14 cellular contexts compared by ENCODE assay signal in the genomic region with DNA sequence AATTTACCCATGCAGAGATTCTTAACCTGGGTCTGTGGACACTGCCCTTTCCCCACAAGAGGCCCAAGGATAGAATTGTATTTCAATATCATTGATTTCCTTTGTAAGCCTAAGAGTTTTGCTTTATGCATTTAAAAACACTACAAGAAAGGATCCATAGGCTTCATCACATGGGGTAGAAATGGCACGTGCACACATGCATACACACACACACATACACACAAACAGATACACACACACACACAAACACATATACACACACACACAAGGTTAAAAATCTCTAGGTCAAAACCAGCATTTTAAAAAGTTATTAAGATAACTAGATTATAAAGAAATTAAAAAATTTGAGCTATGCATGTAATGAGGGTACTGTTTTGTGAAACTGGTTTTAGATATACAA. TPM values are rescaled to one million over a fixed set of nuclear protein-coding genes. Genes with fewer than 3 reads are reported as not detected.
DNase-seq lines count a peak whose midpoint lies in the region; ATAC-seq and TF ChIP-seq lines count a peak whose summit lies in the region.
"Had no signal": no experiment of that assay in that cellular context is flagged by ENCODE, and none has a peak within 500 bp of the region (broad histone marks: within the 10 kb centered on the region; RNA-seq: fewer than 3 reads in every experiment).

No MANE protein-coding gene starts in this region.

- no peaks in the 10 kb centered on the region for H3K27me3 ChIP-seq in neutrophil
- H3K27me3 ChIP-seq: left lung had no signal

- no peak overlapping the region for H3K4me3 ChIP-seq in neutrophil (ENCODE audit: low read depth in 1 of 2, low read length in 1 of 2)
- H3K4me3 ChIP-seq: left lung had no signal

- no peak for ATAC-seq in activated CD4-positive, alpha-beta T cell treated with anti-CD3 and anti-CD28 coated beads for 36 hours
- ATAC-seq: HCT116 had no signal

- no peaks in the 10 kb centered on the region for H3K9me3 ChIP-seq in neutrophil
- H3K9me3 ChIP-seq: left lung had no signal

- H3K9me3 Mint-ChIP-seq in activated CD4-positive, alpha-beta T cell treated with anti-CD3 and anti-CD28 coated beads for 36 hours (ENCODE audit: low read depth) = peaks cover 10% of the 10 kb centered on the region
- peaks cover 0 to 10% (median 3%) of the 10 kb centered on the region in 3 donors for H3K9me3 Mint-ChIP-seq in IgD-negative memory B cell
- H3K9me3 Mint-ChIP-seq in activated T-helper 2 cell treated with anti-CD3 and anti-CD28 coated beads, Interferon-gamma antibody, Interleukin-2, Interleukin-4, amounts not matched to agents 10 μg/mL and 5 μg/mL and 100 μg/mL, durations not matched to agents 14 hours and 24 hours and 36 hours = peaks cover 11% of the 10 kb centered on the region
- H3K9me3 Mint-ChIP-seq: brain had no signal

- TF ChIP-seq CTCF in neutrophil (IDR thresholded peaks at IDR 0.05) = no peak

- peaks cover 64 to 71% of the 10 kb centered on the region in 2 experiments for H3K4me1 ChIP-seq in neutrophil (ENCODE audit: control insufficient read depth in 1 of 2, insufficient read depth in 1 of 2, low read depth in 1 of 2, low read length in 1 of 2)

- H3K4me1 Mint-ChIP-seq in activated CD4-positive, alpha-beta T cell treated with anti-CD3 and anti-CD28 coated beads for 36 hours = peaks cover 71% of the 10 kb centered on the region
- H3K4me1 Mint-ChIP-seq in IgD-negative memory B cell = peaks cover 48 to 72% (median 66%) of the 10 kb centered on the region in 3 donors
- peaks cover 70% of the 10 kb centered on the region for H3K4me1 Mint-ChIP-seq in activated T-helper 2 cell treated with anti-CD3 and anti-CD28 coated beads, Interferon-gamma antibody, Interleukin-2, Interleukin-4, amounts not matched to agents 10 μg/mL and 5 μg/mL and 100 μg/mL, durations not matched to agents 14 hours and 24 hours and 36 hours (ENCODE audit: low read depth)

- DNase-seq in activated CD4-positive, alpha-beta T cell treated with anti-CD3 and anti-CD28 coated beads for 36 hours = no peak
- DNase-seq in activated CD4-positive, alpha-beta T cell treated with anti-CD3 and anti-CD28 coated beads, Interleukin-2, amount 50 U/mL, for 4 hours = no peak
- no peak for DNase-seq in activated T-helper 2 cell treated with anti-CD3 and anti-CD28 coated beads, Interferon-gamma antibody, Interleukin-2, Interleukin-4, amounts not matched to agents 10 μg/mL and 5 μg/mL and 100 μg/mL, durations not matched to agents 14 hours and 24 hours and 36 hours (ENCODE audit: low spot score)
- DNase-seq in SIG-M5 treated with dmso at 0.1 percent for 504 hours (lab: John Stamatoyannopoulos, UW; ENCODE audit: unreplicated experiment) (no peak), HEK293T (ENCODE audit: extremely low spot score) (no peak), NCI-H345 (lab: John Stamatoyannopoulos, UW) (no peak)
- DNase-seq: left lung, NCI-H446, WERI-Rb-1 had no signal

- intact Hi-C loops in activated CD4-positive, alpha-beta T cell treated with anti-CD3 and anti-CD28 coated beads for 36 hours (cut with DNase I, micrococcal nuclease) = loop anchor here (5.0 to 10.0 kb wide), 5 partner anchors 176 to 708 kb away; no protein-coding TSS in a partner anchor
- intact Hi-C loops in activated T-helper 2 cell treated with anti-CD3 and anti-CD28 coated beads, Interferon-gamma antibody, Interleukin-2, Interleukin-4, amounts not matched to agents 10 μg/mL and 5 μg/mL and 100 μg/mL, durations not matched to agents 14 hours and 24 hours and 36 hours (cut with micrococcal nuclease) = loop anchor here (1.0 to 5.0 kb wide), 2 partner anchors 8 to 461 kb away; partner anchors contain the start of genes CIP2A and DZIP3

- peak overlapping the region; percentile 87 for H3K27ac ChIP-seq in neutrophil
- H3K27ac ChIP-seq: WERI-Rb-1 had no signal

- H3K27ac Mint-ChIP-seq in activated CD4-positive, alpha-beta T cell treated with anti-CD3 and anti-CD28 coated beads for 36 hours = peak overlapping the region; percentile 96
- H3K27ac Mint-ChIP-seq in IgD-negative memory B cell = peak overlapping the region; percentile 99 to 100 (median 100)
- peak overlapping the region; percentile 99 for H3K27ac Mint-ChIP-seq in activated T-helper 2 cell treated with anti-CD3 and anti-CD28 coated beads, Interferon-gamma antibody, Interleukin-2, Interleukin-4, amounts not matched to agents 10 μg/mL and 5 μg/mL and 100 μg/mL, durations not matched to agents 14 hours and 24 hours and 36 hours

- POLR2A ChIA-PET in activated CD4-positive, alpha-beta T cell treated with anti-CD3 and anti-CD28 coated beads for 36 hours (lab: Charles Lee) = interaction anchor here (1.1 to 6.9 kb wide), 4 partner anchors 8 to 96 kb away, joined by 3 to 78 read pairs (median 6); partner anchors contain the start of genes CD47 and IFT57
- POLR2A ChIA-PET in HEK293T (lab: Yijun Ruan, JAX) = no interaction called here

- H3K27me3 Mint-ChIP-seq in activated CD4-positive, alpha-beta T cell treated with anti-CD3 and anti-CD28 coated beads for 36 hours = no peaks in the 10 kb centered on the region
- no peaks in the 10 kb centered on the region for H3K27me3 Mint-ChIP-seq in IgD-negative memory B cell
- no peaks in the 10 kb centered on the region for H3K27me3 Mint-ChIP-seq in activated T-helper 2 cell treated with anti-CD3 and anti-CD28 coated beads, Interferon-gamma antibody, Interleukin-2, Interleukin-4, amounts not matched to agents 10 μg/mL and 5 μg/mL and 100 μg/mL, durations not matched to agents 14 hours and 24 hours and 36 hours (ENCODE audit: low read depth)
- H3K27me3 Mint-ChIP-seq: type B pancreatic cell had no signal

- H3K4me3 Mint-ChIP-seq in activated CD4-positive, alpha-beta T cell treated with anti-CD3 and anti-CD28 coated beads for 36 hours = peak overlapping the region; percentile 93
- H3K4me3 Mint-ChIP-seq in IgD-negative memory B cell = peak overlapping the region; percentile 85 to 96 (median 94)
- H3K4me3 Mint-ChIP-seq in activated T-helper 2 cell treated with anti-CD3 and anti-CD28 coated beads, Interferon-gamma antibody, Interleukin-2, Interleukin-4, amounts not matched to agents 10 μg/mL and 5 μg/mL and 100 μg/mL, durations not matched to agents 14 hours and 24 hours and 36 hours (ENCODE audit: low read depth) = peak overlapping the region; percentile 96
- H3K4me3 Mint-ChIP-seq: brain, type B pancreatic cell had no signal

- CTCF ChIA-PET in activated CD4-positive, alpha-beta T cell treated with anti-CD3 and anti-CD28 coated beads for 36 hours (lab: Charles Lee) = interaction anchor here (1.0 to 1.9 kb wide), 4 partner anchors 11 to 97 kb away, joined by 3 to 5 read pairs (median 4); partner anchors contain the start of gene IFT57
- CTCF ChIA-PET in HEK293T (lab: Yijun Ruan, JAX) = interaction anchor here (0.9 to 1.0 kb wide), 2 partner anchors 12 to 30 kb away, joined by 3 read pairs; no protein-coding TSS in a partner anchor

- peaks cover 51% of the 10 kb centered on the region for H3K36me3 Mint-ChIP-seq in activated CD4-positive, alpha-beta T cell treated with anti-CD3 and anti-CD28 coated beads for 36 hours (ENCODE audit: low read depth)
- H3K36me3 Mint-ChIP-seq in IgD-negative memory B cell = peaks cover 10% of the 10 kb centered on the region
- peaks cover 53% of the 10 kb centered on the region for H3K36me3 Mint-ChIP-seq in activated T-helper 2 cell treated with anti-CD3 and anti-CD28 coated beads, Interferon-gamma antibody, Interleukin-2, Interleukin-4, amounts not matched to agents 10 μg/mL and 5 μg/mL and 100 μg/mL, durations not matched to agents 14 hours and 24 hours and 36 hours (ENCODE audit: low read depth)
- H3K36me3 Mint-ChIP-seq: brain, type B pancreatic cell had no signal

- H3K36me3 ChIP-seq in neutrophil = no peaks in the 10 kb centered on the region
- H3K36me3 ChIP-seq: left lung, WERI-Rb-1 had no signal

TF ChIP-seq in HEK293T, 16 proteins besides CTCF, POLR2A, EP300 and RAD21:
- TF ChIP-seq FOXA1 (IDR thresholded peaks at IDR 0.05) = no peak
- no peak for TF ChIP-seq ELF4 (IDR thresholded peaks at IDR 0.05)
- no peak for TF ChIP-seq ARNT (IDR thresholded peaks at IDR 0.05)
- TF ChIP-seq SP1 (IDR thresholded peaks at IDR 0.05) = no peak
- TF ChIP-seq PKNOX1 (IDR thresholded peaks at IDR 0.05) = no peak

RNA-seq across cellular contexts. Expression of gene CD47, which starts 35.5 kb away (rescaled TPM):
- total RNA-seq in activated CD4-positive, alpha-beta T cell treated with anti-CD3 and anti-CD28 coated beads for 36 hours = 100 to 1,000 TPM in 1 of 2 experiments, 10 to 100 TPM in 1; 58.6 to 104 TPM
- polyA plus RNA-seq in IgD-negative memory B cell = 147 TPM
- total RNA-seq in activated T-helper 2 cell treated with anti-CD3 and anti-CD28 coated beads, Interferon-gamma antibody, Interleukin-2, Interleukin-4, amounts not matched to agents 10 μg/mL and 5 μg/mL and 100 μg/mL, durations not matched to agents 14 hours and 24 hours and 36 hours = 145 and 146 TPM in 2 replicates
